ENCODE assay signal across 24 cellular contexts in the genomic region with DNA sequence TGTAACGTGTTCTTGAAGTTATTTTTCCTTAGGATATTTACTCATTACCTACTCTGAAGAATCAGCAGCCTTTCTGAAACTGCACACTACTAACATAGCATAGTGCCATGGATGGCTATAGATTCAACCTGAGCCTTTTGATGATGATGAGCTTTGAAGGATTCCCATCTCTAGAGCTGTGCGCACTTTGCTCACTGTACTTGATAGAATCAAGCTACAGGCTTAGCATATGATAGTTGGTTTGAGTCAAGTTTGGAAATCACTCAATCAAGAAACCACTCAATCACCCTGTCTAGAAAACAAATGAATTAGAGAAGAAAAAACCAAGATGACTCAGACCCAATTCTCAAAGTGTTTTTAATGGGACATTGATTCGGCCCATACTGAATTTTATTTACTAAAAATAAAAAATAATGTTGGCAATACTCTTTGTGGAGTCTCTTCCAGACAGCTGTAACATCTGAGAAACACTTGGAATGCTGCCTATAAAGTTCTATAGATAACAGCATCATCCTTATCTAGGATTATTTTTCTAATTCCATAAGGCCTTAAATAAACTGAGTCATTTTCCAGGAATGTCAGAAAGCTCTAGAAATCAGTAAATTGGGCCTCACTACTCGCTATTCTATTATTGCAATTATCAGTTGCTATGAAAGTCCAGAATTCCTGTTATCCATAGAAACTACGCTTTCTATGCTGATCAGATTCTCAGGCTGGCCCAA.
DNase-seq lines count a peak whose midpoint lies in the region; ATAC-seq and TF ChIP-seq lines count a peak whose summit lies in the region.
"Had no signal": no experiment of that assay in that cellular context is flagged by ENCODE, and none has a peak within 500 bp of the region (broad histone marks: within the 10 kb centered on the region; RNA-seq: fewer than 3 reads in every experiment).

No MANE protein-coding gene starts in this region.

- TF ChIP-seq POLR2A in spleen (IDR thresholded peaks at IDR 0.05) = no peak

- H3K27ac ChIP-seq in brain microvascular endothelial cell (no peak overlapping the region), smooth muscle cell (ENCODE audit: low read depth) (no peak overlapping the region), spleen (no peak overlapping the region)
- no peak overlapping the region for H3K27ac ChIP-seq in CD8-positive, alpha-beta memory T cell (ENCODE audit: low read depth, low read length)
- H3K27ac ChIP-seq: BLaER1 treated with 17β-estradiol and CSF1 and Interleukin-3, amounts not matched to agents 10 nM and 100 nM; heart right ventricle; HL-60; left lung; pancreas; right lobe of liver had no signal

- H3K4me1 ChIP-seq in smooth muscle cell (ENCODE audit: low read depth) = no peaks in the 10 kb centered on the region
- H3K4me1 ChIP-seq in spleen = no peaks in the 10 kb centered on the region
- no peaks in the 10 kb centered on the region for H3K4me1 ChIP-seq in CD8-positive, alpha-beta memory T cell (ENCODE audit: insufficient read depth, low read length)
- H3K4me1 ChIP-seq: left lung, pancreas, right lobe of liver had no signal

- no peak overlapping the region for H3K4me3 Mint-ChIP-seq in activated T-cell treated with anti-CD3 and anti-CD28 coated beads, Interleukin-2, amount 50 U/mL, for 4 hours
- no peak overlapping the region for H3K4me3 Mint-ChIP-seq in CD8-positive, alpha-beta memory T cell
- H3K4me3 Mint-ChIP-seq: nephron, T-cell had no signal

- TF ChIP-seq CTCF in brain microvascular endothelial cell (IDR thresholded peaks at IDR 0.05; ENCODE audit: low read depth, low read length, missing control alignments) = no peak
- TF ChIP-seq CTCF in smooth muscle cell (IDR thresholded peaks at IDR 0.05; ENCODE audit: borderline replicate concordance, insufficient read depth, poor library complexity, severe bottlenecking) = no peak
- TF ChIP-seq CTCF in spleen (IDR thresholded peaks at IDR 0.05 in 8 of 11, conservative IDR thresholded peaks at IDR 0.05 in 3 of 11) = no peak

- no peaks in the 10 kb centered on the region for H3F3A ChIP-seq in smooth muscle cell (ENCODE audit: low read depth)

- no peak overlapping the region for H3K9ac ChIP-seq in smooth muscle cell (ENCODE audit: low read depth)
- H3K9ac ChIP-seq: BLaER1 treated with 17β-estradiol and CSF1 and Interleukin-3, amounts not matched to agents 10 nM and 100 nM had no signal

- H3K9me3 ChIP-seq in smooth muscle cell (replicated peaks; ENCODE audit: low read depth) (no peaks in the 10 kb centered on the region), spleen (no peaks in the 10 kb centered on the region)
- no peaks in the 10 kb centered on the region for H3K9me3 ChIP-seq in CD8-positive, alpha-beta memory T cell (ENCODE audit: low read length)
- H3K9me3 ChIP-seq: BLaER1 treated with 17β-estradiol and CSF1 and Interleukin-3, amounts not matched to agents 10 nM and 100 nM; heart right ventricle; left lung; pancreas; right lobe of liver had no signal

- H3K27me3 Mint-ChIP-seq in activated T-cell treated with anti-CD3 and anti-CD28 coated beads, Interleukin-2, amount 50 U/mL, for 4 hours (ENCODE audit: low read depth) = no peaks in the 10 kb centered on the region
- peaks cover 0 to 2% of the 10 kb centered on the region in 2 donors for H3K27me3 Mint-ChIP-seq in CD8-positive, alpha-beta memory T cell
- H3K27me3 Mint-ChIP-seq: T-cell had no signal

- no peaks in the 10 kb centered on the region for H3K36me3 ChIP-seq in brain microvascular endothelial cell (replicated peaks)
- H3K36me3 ChIP-seq in smooth muscle cell (ENCODE audit: low read depth) = no peaks in the 10 kb centered on the region
- no peaks in the 10 kb centered on the region for H3K36me3 ChIP-seq in spleen
- no peaks in the 10 kb centered on the region for H3K36me3 ChIP-seq in CD8-positive, alpha-beta memory T cell (ENCODE audit: insufficient read depth, low read length)
- H3K36me3 ChIP-seq: BLaER1 treated with 17β-estradiol and CSF1 and Interleukin-3, amounts not matched to agents 10 nM and 100 nM; heart right ventricle; left lung; pancreas; right lobe of liver had no signal

- in situ Hi-C loops in brain microvascular endothelial cell (cut with HindIII; ENCODE audit: low pct_ligation_motif_present, low sequenced_read_pairs) = no loop called here

- WGBS in smooth muscle cell (ENCODE audit: low lambda C conversion rate) = 61% methylated on average over 5 of the region's 5 CpGs
- WGBS in spleen, 5 donors = 68 to 83% (median 75%) methylated on average over 5 of the region's 5 CpGs

- no peaks in the 10 kb centered on the region for H3K4me1 Mint-ChIP-seq in activated T-cell treated with anti-CD3 and anti-CD28 coated beads, Interleukin-2, amount 50 U/mL, for 4 hours (ENCODE audit: low read depth)
- H3K4me1 Mint-ChIP-seq in CD8-positive, alpha-beta memory T cell = peaks cover 0 to 2% (median 0%) of the 10 kb centered on the region in 3 donors
- H3K4me1 Mint-ChIP-seq: T-cell had no signal

- peak overlapping the region; percentile 79 for H3K4me2 ChIP-seq in smooth muscle cell
- H3K4me2 ChIP-seq: BLaER1 treated with 17β-estradiol and CSF1 and Interleukin-3, amounts not matched to agents 10 nM and 100 nM had no signal

- H3K27ac Mint-ChIP-seq in CD8-positive, alpha-beta memory T cell = no peak overlapping the region
- H3K27ac Mint-ChIP-seq: nephron, T-cell had no signal

- POLR2A ChIA-PET in CD8-positive, alpha-beta memory T cell (lab: Charles Lee) = no interaction called here

- no peaks in the 10 kb centered on the region for H3K9me3 Mint-ChIP-seq in activated T-cell treated with anti-CD3 and anti-CD28 coated beads, Interleukin-2, amount 50 U/mL, for 4 hours
- peaks cover 0 to 3% (median 0%) of the 10 kb centered on the region in 5 donors for H3K9me3 Mint-ChIP-seq in CD8-positive, alpha-beta memory T cell
- H3K9me3 Mint-ChIP-seq: nephron, T-cell had no signal

- DNase-seq in activated T-cell treated with anti-CD3 and anti-CD28 coated beads, Interleukin-2, amount 50 U/mL, for 4 hours = no peak
- no peak for DNase-seq in activated T-cell treated with anti-CD3 and anti-CD28 coated beads, Interleukin-2, amount 50 U/mL, for 1 hour
- DNase-seq in brain microvascular endothelial cell (peak; percentile 7), smooth muscle cell (lab: John Stamatoyannopoulos, UW; ENCODE audit: unreplicated experiment) (no peak), spleen (no peak)
- no peak for DNase-seq in CD8-positive, alpha-beta memory T cell
- DNase-seq: activated CD4-positive, alpha-beta T cell treated with anti-CD3 and anti-CD28 coated beads for 48 hours; activated effector memory CD4-positive, alpha-beta T cell treated with anti-CD3 and anti-CD28 coated beads, Interleukin-2, amount 50 U/mL, for 16 hours; amygdala; dermis blood vessel endothelial cell; heart right ventricle; NCI-H2107; NCI-H446 treated with DMSO at 0.1 percent for 48 hours; pancreas; right lobe of liver; SHP77; T-cell had no signal

- H3K4me3 ChIP-seq in brain microvascular endothelial cell (ENCODE audit: low read depth, low read length) = no peak overlapping the region
- no peak overlapping the region for H3K4me3 ChIP-seq in smooth muscle cell
- H3K4me3 ChIP-seq in spleen = no peak overlapping the region
- no peak overlapping the region for H3K4me3 ChIP-seq in CD8-positive, alpha-beta memory T cell (ENCODE audit: low read length)
- H3K4me3 ChIP-seq: BLaER1 treated with 17β-estradiol and CSF1 and Interleukin-3, amounts not matched to agents 10 nM and 100 nM; heart right ventricle; left lung; pancreas; right lobe of liver had no signal

- CTCF ChIA-PET in CD8-positive, alpha-beta memory T cell (lab: Charles Lee) = no interaction called here

- no peaks in the 10 kb centered on the region for H4K20me1 ChIP-seq in smooth muscle cell (ENCODE audit: low read depth)
- H4K20me1 ChIP-seq: BLaER1 treated with 17β-estradiol and CSF1 and Interleukin-3, amounts not matched to agents 10 nM and 100 nM had no signal

- no peak overlapping the region for H2AFZ ChIP-seq in smooth muscle cell (ENCODE audit: low read depth)

- H3K79me2 ChIP-seq in smooth muscle cell (ENCODE audit: low read depth) = no peaks in the 10 kb centered on the region

- peak; percentile 70 to 72 for ATAC-seq in activated T-cell treated with anti-CD3 and anti-CD28 coated beads, Interleukin-2, amount 50 U/mL, for 4 hours
- peak; percentile 62 for ATAC-seq in HG03565 (IDR thresholded peaks at IDR 0.05; ENCODE audit: unreplicated experiment)
- ATAC-seq in HG03159 (IDR thresholded peaks at IDR 0.05; ENCODE audit: unreplicated experiment) = no peak
- ATAC-seq: heart right ventricle, HepG2, left lung, pancreas, right lobe of liver, T-cell had no signal

- no peaks in the 10 kb centered on the region for H3K36me3 Mint-ChIP-seq in activated T-cell treated with anti-CD3 and anti-CD28 coated beads, Interleukin-2, amount 50 U/mL, for 4 hours (ENCODE audit: insufficient read depth)
- no peaks in the 10 kb centered on the region for H3K36me3 Mint-ChIP-seq in CD8-positive, alpha-beta memory T cell
- H3K36me3 Mint-ChIP-seq: T-cell had no signal

- H3K27me3 ChIP-seq in brain microvascular endothelial cell (replicated peaks) = no peaks in the 10 kb centered on the region
- no peaks in the 10 kb centered on the region for H3K27me3 ChIP-seq in smooth muscle cell (ENCODE audit: low read depth)
- no peaks in the 10 kb centered on the region for H3K27me3 ChIP-seq in spleen (replicated peaks in 1 of 7)
- no peaks in the 10 kb centered on the region for H3K27me3 ChIP-seq in CD8-positive, alpha-beta memory T cell (ENCODE audit: insufficient read depth, low read length, poor library complexity, severe bottlenecking)
- H3K27me3 ChIP-seq: BLaER1 treated with 17β-estradiol and CSF1 and Interleukin-3, amounts not matched to agents 10 nM and 100 nM; heart right ventricle; left lung; pancreas; right lobe of liver had no signal

- intact Hi-C loops in spleen (cut with DNase I; ENCODE audit: low total_unique reads) = no loop called here
